20 cellular contexts compared by ENCODE assay signal in genomic region chr14:42624980-42625761, GRCh38.
"Had no signal": no experiment of that assay in that cellular context is flagged by ENCODE, and none has a peak within 500 bp of the region (broad histone marks: within the 10 kb centered on the region; RNA-seq: fewer than 3 reads in every experiment).

No MANE protein-coding gene starts in this region.

- H3K4me2 ChIP-seq: hepatocyte had no signal

- ATAC-seq: activated CD8-positive, alpha-beta T cell treated with anti-CD3 and anti-CD28 coated beads, Interleukin-2, amount 10 ng/mL, durations not matched to agents 7 days and 5 days; body of pancreas; foreskin keratinocyte; pancreas; psoas muscle; right cardiac atrium had no signal

- DNase-seq: activated CD4-positive, alpha-beta T cell treated with anti-CD3 and anti-CD28 coated beads, Interleukin-2, amount 50 U/mL, for 1 hour; activated CD4-positive, CD25-positive, alpha-beta regulatory T cell treated with anti-CD3 and anti-CD28 coated beads, Interleukin-2, amount 50 U/mL, for 72 hours; activated CD8-positive, alpha-beta T cell treated with anti-CD3 and anti-CD28 coated beads, Interleukin-2, amount 10 ng/mL, durations not matched to agents 7 days and 5 days; activated gamma-delta T cell treated with Interleukin-2 at 50 U/mL for 16 hours; anterior cingulate cortex; body of pancreas; foreskin keratinocyte; glutamatergic neuron; immature natural killer cell; pancreas; psoas muscle; right cardiac atrium; stimulated activated CD4-positive, alpha-beta T cell treated with anti-CD3 and anti-CD28 coated beads, Interleukin-1b, Interleukin-23, amount 100 ng/mL, for 48 hours; substantia nigra; thyroid gland had no signal

- FAIRE-seq: endometrium, pancreas had no signal

- H3K79me2 ChIP-seq: hepatocyte had no signal

- H3K4me1 ChIP-seq: body of pancreas, foreskin keratinocyte, pancreas, psoas muscle, thyroid gland had no signal

- H3K27me3 ChIP-seq: body of pancreas, cardiac muscle cell, foreskin keratinocyte, hepatocyte, neutrophil, pancreas, thyroid gland had no signal

- H3K9me3 ChIP-seq: body of pancreas, neutrophil, pancreas, psoas muscle, thyroid gland had no signal

- H3K27ac ChIP-seq: body of pancreas, cardiac muscle cell, foreskin keratinocyte, hepatocyte, neutrophil, pancreas, psoas muscle, thyroid gland, VCaP had no signal

- H2AFZ ChIP-seq: hepatocyte had no signal

- H3K36me3 ChIP-seq: cardiac muscle cell, neutrophil, pancreas, thyroid gland had no signal

- H3K4me3 ChIP-seq: body of pancreas, cardiac muscle cell, hepatocyte, pancreas, psoas muscle, thyroid gland had no signal
